ENCODE assay signal across 2 cellular contexts in the genomic region with DNA sequence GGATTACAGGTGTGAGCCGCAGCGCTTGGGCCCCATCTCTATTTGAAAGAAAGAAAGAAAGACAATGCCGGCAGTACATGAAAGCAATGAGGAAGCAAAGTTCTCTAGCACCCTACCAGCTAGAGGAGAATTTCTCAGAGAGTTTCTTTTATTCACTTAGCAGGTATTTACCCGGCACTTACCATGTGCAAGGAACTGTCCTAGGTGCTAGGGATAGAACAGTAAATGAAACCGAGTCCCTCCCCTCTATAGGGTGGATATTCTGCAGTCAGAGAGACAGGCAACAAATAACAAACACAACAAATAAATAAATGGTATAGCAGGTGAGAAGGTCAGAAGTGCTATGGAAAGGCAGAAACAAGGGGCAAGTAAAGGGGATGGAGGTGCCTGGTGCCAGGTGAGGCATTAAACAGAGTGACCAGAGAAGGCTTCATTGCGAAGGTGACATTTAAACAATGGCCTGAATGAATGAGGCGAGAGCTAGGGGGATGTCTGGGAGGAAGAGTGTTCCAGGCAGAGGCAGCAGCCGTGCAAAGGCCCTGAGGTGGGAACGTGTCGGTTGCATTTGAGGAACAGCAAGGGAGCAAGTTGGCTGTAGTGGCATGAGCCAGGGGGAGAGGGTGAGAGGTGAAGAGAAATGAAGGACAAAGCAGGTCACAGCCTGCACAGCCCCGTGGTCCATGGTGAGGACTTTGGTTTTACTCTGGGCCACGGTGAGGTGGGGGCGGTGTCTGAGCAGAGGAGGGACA.
TF ChIP-seq lines count a peak whose summit lies in the region.

No MANE protein-coding gene starts in this region.

TF ChIP-seq in SK-N-SH treated with all-trans-retinoic acid at 6 μM for 48 hours, 23 proteins besides CTCF, POLR2A, EP300 and RAD21 (continued from another document):
- TF ChIP-seq, protein P1, sequence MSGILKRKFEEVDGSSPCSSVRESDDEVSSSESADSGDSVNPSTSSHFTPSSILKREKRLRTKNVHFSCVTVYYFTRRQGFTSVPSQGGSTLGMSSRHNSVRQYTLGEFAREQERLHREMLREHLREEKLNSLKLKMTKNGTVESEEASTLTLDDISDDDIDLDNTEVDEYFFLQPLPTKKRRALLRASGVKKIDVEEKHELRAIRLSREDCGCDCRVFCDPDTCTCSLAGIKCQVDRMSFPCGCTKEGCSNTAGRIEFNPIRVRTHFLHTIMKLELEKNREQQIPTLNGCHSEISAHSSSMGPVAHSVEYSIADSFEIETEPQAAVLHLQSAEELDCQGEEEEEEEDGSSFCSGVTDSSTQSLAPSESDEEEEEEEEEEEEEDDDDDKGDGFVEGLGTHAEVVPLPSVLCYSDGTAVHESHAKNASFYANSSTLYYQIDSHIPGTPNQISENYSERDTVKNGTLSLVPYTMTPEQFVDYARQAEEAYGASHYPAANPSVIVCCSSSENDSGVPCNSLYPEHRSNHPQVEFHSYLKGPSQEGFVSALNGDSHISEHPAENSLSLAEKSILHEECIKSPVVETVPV (CRISPR knock-in tag; IDR thresholded peaks at IDR 0.05), result no peak
- TF ChIP-seq ZNF565 (CRISPR knock-in tag; conservative IDR thresholded peaks at IDR 0.05; ENCODE audit: low read depth) (no peak), RARB (CRISPR knock-in tag; IDR thresholded peaks at IDR 0.05) (no peak), TOX (CRISPR knock-in tag; IDR thresholded peaks at IDR 0.05; ENCODE audit: borderline replicate concordance) (no peak), ZNF70 (CRISPR knock-in tag; IDR thresholded peaks at IDR 0.05) (no peak), ZC3H10 (CRISPR knock-in tag; IDR thresholded peaks at IDR 0.05) (no peak), PPARA (CRISPR knock-in tag; IDR thresholded peaks at IDR 0.05; ENCODE audit: borderline replicate concordance) (no peak), ARNTL (CRISPR knock-in tag; IDR thresholded peaks at IDR 0.05; ENCODE audit: borderline replicate concordance, low read depth) (no peak), ESRRG (CRISPR knock-in tag; IDR thresholded peaks at IDR 0.05) (no peak), ZFP30 (CRISPR knock-in tag; IDR thresholded peaks at IDR 0.05) (no peak), BACH2 (CRISPR knock-in tag; IDR thresholded peaks at IDR 0.05; ENCODE audit: borderline replicate concordance) (no peak)
- TF ChIP-seq, protein P2, sequence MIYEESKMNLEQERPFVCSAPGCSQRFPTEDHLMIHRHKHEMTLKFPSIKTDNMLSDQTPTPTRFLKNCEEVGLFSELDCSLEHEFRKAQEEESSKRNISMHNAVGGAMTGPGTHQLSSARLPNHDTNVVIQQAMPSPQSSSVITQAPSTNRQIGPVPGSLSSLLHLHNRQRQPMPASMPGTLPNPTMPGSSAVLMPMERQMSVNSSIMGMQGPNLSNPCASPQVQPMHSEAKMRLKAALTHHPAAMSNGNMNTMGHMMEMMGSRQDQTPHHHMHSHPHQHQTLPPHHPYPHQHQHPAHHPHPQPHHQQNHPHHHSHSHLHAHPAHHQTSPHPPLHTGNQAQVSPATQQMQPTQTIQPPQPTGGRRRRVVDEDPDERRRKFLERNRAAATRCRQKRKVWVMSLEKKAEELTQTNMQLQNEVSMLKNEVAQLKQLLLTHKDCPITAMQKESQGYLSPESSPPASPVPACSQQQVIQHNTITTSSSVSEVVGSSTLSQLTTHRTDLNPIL (CRISPR knock-in tag; IDR thresholded peaks at IDR 0.05; ENCODE audit: low read depth), result no peak
- TF ChIP-seq, protein P3, sequence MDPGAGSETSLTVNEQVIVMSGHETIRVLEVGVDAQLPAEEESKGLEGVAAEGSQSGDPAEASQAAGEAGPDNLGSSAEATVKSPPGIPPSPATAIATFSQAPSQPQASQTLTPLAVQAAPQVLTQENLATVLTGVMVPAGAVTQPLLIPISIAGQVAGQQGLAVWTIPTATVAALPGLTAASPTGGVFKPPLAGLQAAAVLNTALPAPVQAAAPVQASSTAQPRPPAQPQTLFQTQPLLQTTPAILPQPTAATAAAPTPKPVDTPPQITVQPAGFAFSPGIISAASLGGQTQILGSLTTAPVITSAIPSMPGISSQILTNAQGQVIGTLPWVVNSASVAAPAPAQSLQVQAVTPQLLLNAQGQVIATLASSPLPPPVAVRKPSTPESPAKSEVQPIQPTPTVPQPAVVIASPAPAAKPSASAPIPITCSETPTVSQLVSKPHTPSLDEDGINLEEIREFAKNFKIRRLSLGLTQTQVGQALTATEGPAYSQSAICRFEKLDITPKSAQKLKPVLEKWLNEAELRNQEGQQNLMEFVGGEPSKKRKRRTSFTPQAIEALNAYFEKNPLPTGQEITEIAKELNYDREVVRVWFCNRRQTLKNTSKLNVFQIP (CRISPR knock-in tag; IDR thresholded peaks at IDR 0.05; ENCODE audit: borderline replicate concordance, low read depth), result no peak

TF ChIP-seq in GM12878, 131 proteins besides CTCF, POLR2A, EP300 and RAD21 (continued from another document):
- TF ChIP-seq, protein P4, sequence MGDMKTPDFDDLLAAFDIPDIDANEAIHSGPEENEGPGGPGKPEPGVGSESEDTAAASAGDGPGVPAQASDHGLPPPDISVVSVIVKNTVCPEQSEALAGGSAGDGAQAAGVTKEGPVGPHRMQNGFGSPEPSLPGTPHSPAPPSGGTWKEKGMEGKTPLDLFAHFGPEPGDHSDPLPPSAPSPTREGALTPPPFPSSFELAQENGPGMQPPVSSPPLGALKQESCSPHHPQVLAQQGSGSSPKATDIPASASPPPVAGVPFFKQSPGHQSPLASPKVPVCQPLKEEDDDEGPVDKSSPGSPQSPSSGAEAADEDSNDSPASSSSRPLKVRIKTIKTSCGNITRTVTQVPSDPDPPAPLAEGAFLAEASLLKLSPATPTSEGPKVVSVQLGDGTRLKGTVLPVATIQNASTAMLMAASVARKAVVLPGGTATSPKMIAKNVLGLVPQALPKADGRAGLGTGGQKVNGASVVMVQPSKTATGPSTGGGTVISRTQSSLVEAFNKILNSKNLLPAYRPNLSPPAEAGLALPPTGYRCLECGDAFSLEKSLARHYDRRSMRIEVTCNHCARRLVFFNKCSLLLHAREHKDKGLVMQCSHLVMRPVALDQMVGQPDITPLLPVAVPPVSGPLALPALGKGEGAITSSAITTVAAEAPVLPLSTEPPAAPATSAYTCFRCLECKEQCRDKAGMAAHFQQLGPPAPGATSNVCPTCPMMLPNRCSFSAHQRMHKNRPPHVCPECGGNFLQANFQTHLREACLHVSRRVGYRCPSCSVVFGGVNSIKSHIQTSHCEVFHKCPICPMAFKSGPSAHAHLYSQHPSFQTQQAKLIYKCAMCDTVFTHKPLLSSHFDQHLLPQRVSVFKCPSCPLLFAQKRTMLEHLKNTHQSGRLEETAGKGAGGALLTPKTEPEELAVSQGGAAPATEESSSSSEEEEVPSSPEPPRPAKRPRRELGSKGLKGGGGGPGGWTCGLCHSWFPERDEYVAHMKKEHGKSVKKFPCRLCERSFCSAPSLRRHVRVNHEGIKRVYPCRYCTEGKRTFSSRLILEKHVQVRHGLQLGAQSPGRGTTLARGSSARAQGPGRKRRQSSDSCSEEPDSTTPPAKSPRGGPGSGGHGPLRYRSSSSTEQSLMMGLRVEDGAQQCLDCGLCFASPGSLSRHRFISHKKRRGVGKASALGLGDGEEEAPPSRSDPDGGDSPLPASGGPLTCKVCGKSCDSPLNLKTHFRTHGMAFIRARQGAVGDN (IDR thresholded peaks at IDR 0.05), result no peak
- no peak for TF ChIP-seq CBX5 (IDR thresholded peaks at IDR 0.05; ENCODE audit: low read depth)
- no peak for TF ChIP-seq RAD51 (IDR thresholded peaks at IDR 0.05)
- TF ChIP-seq LARP7 (IDR thresholded peaks at IDR 0.05), result no peak
